8 cellular contexts compared by ENCODE assay signal in genomic region chr3:67654099-67654831, GRCh38. TPM values are rescaled to one million over a fixed set of nuclear protein-coding genes. Genes with fewer than 3 reads are reported as not detected.
DNase-seq lines count a peak whose midpoint lies in the region; ATAC-seq and TF ChIP-seq lines count a peak whose summit lies in the region.

Gene SUCLG2 (minus strand): TSS chr3:67654612. CDS start chr3:67654586, 26 bp downstream.

- no peaks in the 10 kb centered on the region for H3K27me3 ChIP-seq in kidney epithelial cell (ENCODE audit: control insufficient read depth, insufficient read depth, low read length)

- H3K36me3 ChIP-seq in kidney epithelial cell (ENCODE audit: control insufficient read depth, insufficient read depth, low read length) = no peaks in the 10 kb centered on the region

- TF ChIP-seq POLR2A in GM18505 (IDR thresholded peaks at IDR 0.05; ENCODE audit: borderline replicate concordance, extremely low read depth, insufficient read depth, insufficient read length) = peak; percentile 86

- no peak for TF ChIP-seq CTCF in kidney epithelial cell (IDR thresholded peaks at IDR 0.05; ENCODE audit: insufficient read depth, low read length, poor library complexity, severe bottlenecking)

- DNase-seq in 8988T = peak; percentile 37
- peak; percentile 43 for DNase-seq in NCI-H2196 (lab: John Stamatoyannopoulos, UW; ENCODE audit: unreplicated experiment)
- DNase-seq in activated CD4-positive, CD25-positive, alpha-beta regulatory T cell treated with anti-CD3 and anti-CD28 coated beads, Interleukin-2, amount 50 U/mL, for 72 hours = peak; percentile 84
- peak; percentile 63 for DNase-seq in cerebellar cortex (ENCODE audit: low spot score)
- no peak for DNase-seq in kidney epithelial cell (ENCODE audit: low read depth)
- peak; percentile 76 to 78 for DNase-seq in stimulated activated CD4-positive, alpha-beta T cell treated with anti-CD3 and anti-CD28 coated beads, Interleukin-15, amount 100 ng/mL, for 48 hours (ENCODE audit: low read depth in 2 of 2)

- H3K4me3 ChIP-seq in kidney epithelial cell (ENCODE audit: low read depth, low read length) = peak within 1 kb of the TSS; percentile 71

- ATAC-seq in GM18505 (IDR thresholded peaks at IDR 0.05; ENCODE audit: unreplicated experiment) (peak; percentile 67), HG02973 (IDR thresholded peaks at IDR 0.05; ENCODE audit: unreplicated experiment) (peak; percentile 68)

RNA-seq across cellular contexts. Expression of gene SUCLG2, which starts in this region (rescaled TPM):
- 38.1 TPM in 2 replicates for total RNA-seq in kidney epithelial cell
